14 cellular contexts compared by ENCODE assay signal in the genomic region with DNA sequence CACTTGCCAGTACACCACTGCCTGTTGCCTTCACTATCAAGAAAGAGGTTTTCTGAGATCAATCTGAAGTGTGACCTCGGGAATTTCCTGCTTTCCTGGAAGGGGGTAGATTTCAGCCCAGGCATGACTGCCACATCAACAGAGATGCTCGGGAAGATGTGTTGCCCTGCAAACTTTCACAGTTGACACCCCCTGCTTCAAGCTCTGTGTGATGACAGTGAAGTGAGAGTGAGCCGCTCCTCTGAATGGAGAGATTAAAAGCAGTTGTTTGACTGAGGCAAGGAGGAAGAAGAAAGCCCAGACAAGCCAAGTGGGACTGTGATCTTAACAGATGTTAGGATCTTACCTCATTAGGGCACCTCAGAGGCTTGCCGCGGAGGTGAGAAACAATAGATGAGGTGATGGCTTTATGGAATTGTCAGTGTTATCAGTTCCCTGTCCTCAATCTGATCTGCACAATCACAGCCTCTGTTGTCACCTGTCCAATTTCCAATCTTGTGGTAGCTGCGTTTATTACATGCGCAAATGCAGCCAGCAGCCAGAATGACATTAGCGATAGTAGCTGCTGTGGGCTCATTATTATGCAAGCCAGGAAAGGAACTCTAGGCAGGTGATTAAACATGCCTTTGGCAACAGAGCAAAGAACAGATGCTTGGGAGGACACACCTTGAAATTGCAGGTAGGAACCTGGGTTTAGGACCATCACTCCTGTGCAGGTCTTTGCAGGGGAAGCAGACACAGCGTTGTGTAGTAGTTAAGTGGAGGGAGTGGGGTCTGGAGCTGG.
DNase-seq lines count a peak whose midpoint lies in the region; ATAC-seq and TF ChIP-seq lines count a peak whose summit lies in the region.
"Had no signal": no experiment of that assay in that cellular context is flagged by ENCODE, and none has a peak within 500 bp of the region (broad histone marks: within the 10 kb centered on the region; RNA-seq: fewer than 3 reads in every experiment).

No MANE protein-coding gene starts in this region.

- H3K4me1 ChIP-seq in foreskin keratinocyte, result peaks cover 16% of the 10 kb centered on the region
- H3K4me1 ChIP-seq: right atrium auricular region had no signal

- no peak for TF ChIP-seq CTCF in foreskin keratinocyte (conservative IDR thresholded peaks at IDR 0.05)

- H3K27me3 ChIP-seq in foreskin keratinocyte, result peaks cover 9% of the 10 kb centered on the region
- H3K27me3 ChIP-seq: right atrium auricular region had no signal

- intact Hi-C loops in left cardiac atrium (cut with DNase I), result no loop called here

- DNase-seq in DMS153 (lab: John Stamatoyannopoulos, UW) (peak; percentile 77), NCI-H1417 treated with DMSO at 0.1 percent for 48 hours (lab: John Stamatoyannopoulos, UW) (peak; percentile 34), NCI-H748 (lab: John Stamatoyannopoulos, UW; ENCODE audit: unreplicated experiment) (peak; percentile 91), foreskin keratinocyte (peak; percentile 40 to 62), cerebellar cortex (ENCODE audit: low spot score) (no peak), HCEC 1CT (no peak), left cardiac atrium (no peak), midbrain (lab: John Stamatoyannopoulos, UW) (no peak)
- DNase-seq: activated gamma-delta T cell treated with Interleukin-2 at 50 U/mL for 16 hours; CD8-positive, alpha-beta memory T cell; KG1; SIG-M5 had no signal

- peak overlapping the region; percentile 16 for H3K27ac ChIP-seq in foreskin keratinocyte
- H3K27ac ChIP-seq: right atrium auricular region had no signal

- ATAC-seq in foreskin keratinocyte (peak; percentile 44), left cardiac atrium (no peak)
- ATAC-seq: activated CD4-positive, CD25-positive, alpha-beta regulatory T cell treated with anti-CD3 and anti-CD28 coated beads, Interleukin-2, amount 50 U/mL, for 24 hours had no signal

Comparison
In these comparisons a context has a peak if more than half of its experiments do, and no peak if none do; other contexts are left out.
1. DNase-seq: peak in DMS153 (single experiment), NCI-H1417 treated with DMSO at 0.1 percent for 48 hours (single experiment), NCI-H748 (single experiment) and foreskin keratinocyte (2 of 2); none in cerebellar cortex (single experiment), HCEC 1CT (single experiment), left cardiac atrium (single experiment) and midbrain (single experiment).